Comparison of ENCODE assay signal across 24 cellular contexts in the genomic region with DNA sequence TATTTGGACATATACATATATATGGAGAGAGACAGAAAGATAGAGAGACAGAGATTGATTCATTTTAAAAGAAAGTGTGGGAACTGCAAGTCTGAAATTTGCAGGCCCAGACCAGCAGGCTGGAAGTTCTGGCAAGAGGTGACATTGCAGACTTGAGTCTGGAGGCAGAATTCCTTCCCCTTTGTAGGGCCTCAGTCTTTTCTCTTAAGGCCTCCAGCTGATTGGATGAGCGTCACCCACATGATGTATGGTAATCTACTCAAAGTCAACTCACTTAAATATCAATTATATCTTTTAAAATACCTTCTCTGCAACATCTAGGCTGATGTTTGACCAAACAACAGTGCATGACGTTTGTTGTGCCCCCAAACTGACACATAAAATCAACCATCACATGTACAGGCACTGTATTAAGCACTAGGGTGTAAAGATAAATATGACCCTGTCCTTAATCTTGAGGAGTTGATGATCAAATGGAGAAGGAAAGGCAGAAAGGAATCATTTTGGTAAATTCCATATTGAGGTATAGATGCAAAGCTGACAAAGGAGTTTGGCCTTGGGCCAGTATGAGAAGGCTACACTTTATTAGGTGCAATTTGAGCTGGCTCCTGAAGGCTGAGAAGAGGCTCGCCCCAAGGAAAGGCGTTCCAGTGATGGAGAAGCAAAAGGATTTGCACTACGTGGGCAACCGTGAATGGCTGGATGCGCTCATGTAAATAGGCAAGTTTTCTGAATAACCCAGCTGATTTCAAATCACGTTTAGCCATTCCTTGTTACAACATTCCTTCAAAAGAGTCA. TPM values are rescaled to one million over a fixed set of nuclear protein-coding genes. Genes with fewer than 3 reads are reported as not detected.
DNase-seq lines count a peak whose midpoint lies in the region; ATAC-seq and TF ChIP-seq lines count a peak whose summit lies in the region.
"Had no signal": no experiment of that assay in that cellular context is flagged by ENCODE, and none has a peak within 500 bp of the region (broad histone marks: within the 10 kb centered on the region; RNA-seq: fewer than 3 reads in every experiment).

No MANE protein-coding gene starts in this region.

- H3K27ac ChIP-seq in gastroesophageal sphincter (peak overlapping the region; percentile 48 to 91 (median 73)), smooth muscle cell (ENCODE audit: low read depth) (peak overlapping the region; percentile 72), Peyer's patch (no peak overlapping the region)
- H3K27ac ChIP-seq: adrenal gland, brain microvascular endothelial cell had no signal

- H3K9ac ChIP-seq in NT2/D1 (ENCODE audit: insufficient read length, low read depth), result no peak overlapping the region
- H3K9ac ChIP-seq in smooth muscle cell (ENCODE audit: low read depth), result no peak overlapping the region

- H4K20me1 ChIP-seq in smooth muscle cell (ENCODE audit: low read depth), result no peaks in the 10 kb centered on the region

- H3K4me2 ChIP-seq in smooth muscle cell, result peak overlapping the region; percentile 23

- TF ChIP-seq CTCF in gastroesophageal sphincter (IDR thresholded peaks at IDR 0.05) (no peak), smooth muscle cell (IDR thresholded peaks at IDR 0.05; ENCODE audit: borderline replicate concordance, insufficient read depth, poor library complexity, severe bottlenecking) (no peak), Peyer's patch (IDR thresholded peaks at IDR 0.05) (no peak)

- H3K4me1 ChIP-seq in HAP-1 (peaks cover 84% of the 10 kb centered on the region), NT2/D1 (ENCODE audit: insufficient read depth, insufficient read length) (peaks cover 3% of the 10 kb centered on the region), gastroesophageal sphincter (peaks cover 4 to 67% (median 13%) of the 10 kb centered on the region in 3 donors), smooth muscle cell (ENCODE audit: low read depth) (peaks cover 26% of the 10 kb centered on the region), Peyer's patch (no peaks in the 10 kb centered on the region)
- H3K4me1 ChIP-seq: adrenal gland had no signal

- H3K9me3 ChIP-seq in HAP-1, result no peaks in the 10 kb centered on the region
- no peaks in the 10 kb centered on the region for H3K9me3 ChIP-seq in NT2/D1 (ENCODE audit: insufficient read depth, low read length)
- H3K9me3 ChIP-seq in gastroesophageal sphincter, result no peaks in the 10 kb centered on the region
- H3K9me3 ChIP-seq in smooth muscle cell (replicated peaks; ENCODE audit: low read depth), result no peaks in the 10 kb centered on the region
- no peaks in the 10 kb centered on the region for H3K9me3 ChIP-seq in Peyer's patch
- H3K9me3 ChIP-seq: adrenal gland had no signal

- H3K27me3 ChIP-seq in HAP-1 (ENCODE audit: low read depth) (no peaks in the 10 kb centered on the region), NT2/D1 (ENCODE audit: insufficient read depth, insufficient read length) (no peaks in the 10 kb centered on the region), gastroesophageal sphincter (no peaks in the 10 kb centered on the region), smooth muscle cell (ENCODE audit: low read depth) (no peaks in the 10 kb centered on the region), Peyer's patch (no peaks in the 10 kb centered on the region)
- H3K27me3 ChIP-seq: adrenal gland, brain microvascular endothelial cell had no signal

- H3K79me2 ChIP-seq in smooth muscle cell (ENCODE audit: low read depth), result no peaks in the 10 kb centered on the region

- H3F3A ChIP-seq in smooth muscle cell (ENCODE audit: low read depth), result peaks cover 25% of the 10 kb centered on the region

- no peaks in the 10 kb centered on the region for H3K36me3 ChIP-seq in HAP-1 (replicated peaks)
- H3K36me3 ChIP-seq in NT2/D1 (ENCODE audit: insufficient read depth, insufficient read length, low read length), result no peaks in the 10 kb centered on the region
- H3K36me3 ChIP-seq in gastroesophageal sphincter, result no peaks in the 10 kb centered on the region
- no peaks in the 10 kb centered on the region for H3K36me3 ChIP-seq in smooth muscle cell (ENCODE audit: low read depth)
- H3K36me3 ChIP-seq in Peyer's patch, result no peaks in the 10 kb centered on the region
- H3K36me3 ChIP-seq: adrenal gland, brain microvascular endothelial cell had no signal

- WGBS in gastroesophageal sphincter (ENCODE audit: low coverage in 1 of 2), 2 donors, result 70 to 79% methylated on average over 8 of the region's 8 CpGs
- 72% methylated on average over 8 of the region's 8 CpGs for WGBS in smooth muscle cell (ENCODE audit: low lambda C conversion rate)

- TF ChIP-seq EP300 in gastroesophageal sphincter (IDR thresholded peaks at IDR 0.05), result no peak

- in situ Hi-C loops in HAP-1 (cut with MboI; ENCODE audit: low sequenced_read_pairs), result no loop called here

- H3K4me3 ChIP-seq in HAP-1 (no peak overlapping the region), NT2/D1 (ENCODE audit: insufficient read length, low read depth) (no peak overlapping the region), gastroesophageal sphincter (no peak overlapping the region), smooth muscle cell (no peak overlapping the region), Peyer's patch (no peak overlapping the region)
- H3K4me3 ChIP-seq: adrenal gland had no signal

- H2AFZ ChIP-seq in smooth muscle cell (ENCODE audit: low read depth), result peak overlapping the region; percentile 35

- ATAC-seq in gastroesophageal sphincter, result no peak
- no peak for ATAC-seq in GM21529 (IDR thresholded peaks at IDR 0.05; ENCODE audit: unreplicated experiment)
- ATAC-seq in HG03378 (IDR thresholded peaks at IDR 0.05; ENCODE audit: unreplicated experiment), result no peak
- ATAC-seq: activated CD8-positive, alpha-beta memory T cell treated with anti-CD3 and anti-CD28 coated beads, Interleukin-2, amount 10 ng/mL, durations not matched to agents 7 days and 5 days; activated T-cell treated with anti-CD3 and anti-CD28 coated beads, Interleukin-2, amount 50 U/mL, for 72 hours; right cardiac atrium; T-cell had no signal

- DNase-seq in HAP-1 (ENCODE audit: low spot score in 2 of 2) (peak; percentile 84 to 86), NT2/D1 (ENCODE audit: low read depth, low spot score) (peak; percentile 38), smooth muscle cell (lab: John Stamatoyannopoulos, UW; ENCODE audit: unreplicated experiment) (no peak), Peyer's patch (no peak), AG08395 (ENCODE audit: low spot score) (no peak)
- DNase-seq: ACHN; activated CD4-positive, CD25-positive, alpha-beta regulatory T cell; activated CD8-positive, alpha-beta memory T cell treated with anti-CD3 and anti-CD28 coated beads, Interleukin-2, amount 10 ng/mL, durations not matched to agents 7 days and 5 days; activated naive CD4-positive, alpha-beta T cell treated with Interleukin-2 at 50 U/mL for 16 hours; activated T-cell treated with anti-CD3 and anti-CD28 coated beads, Interleukin-2, amount 50 U/mL, for 72 hours; adrenal gland; brain microvascular endothelial cell; effector memory CD4-positive, alpha-beta T cell; GF-D8; NCI-H187; NCI-H226; posterior cingulate gyrus; right cardiac atrium; RPMI8226; stimulated activated CD4-positive, alpha-beta T cell treated with anti-CD3 and anti-CD28 coated beads, Interleukin-15, amount 100 ng/mL, for 24 hours; T-cell had no signal

- TF ChIP-seq POLR2A in gastroesophageal sphincter (IDR thresholded peaks at IDR 0.05) (no peak), Peyer's patch (IDR thresholded peaks at IDR 0.05) (no peak)

RNA-seq across cellular contexts. Expression of gene BPGM, which starts 52.6 kb away (rescaled TPM):
- 10 to 100 TPM; 16.0 to 35.6 (median 29.6) TPM for total RNA-seq in gastroesophageal sphincter
- 65.1 and 73.2 TPM in 2 replicates for total RNA-seq in smooth muscle cell
- polyA plus RNA-seq in smooth muscle cell, result 53.8 and 76.9 TPM in 2 replicates
- total RNA-seq in Peyer's patch, result 1 to 10 TPM; 5.3 to 9.2 (median 6.6) TPM

Comparison
In these comparisons a context has a peak if more than half of its experiments do, and no peak if none do; other contexts are left out.
1. DNase-seq: peak in HAP-1 (2 of 2) and NT2/D1 (single experiment); none in smooth muscle cell (single experiment), Peyer's patch (0 of 3) and AG08395 (single experiment).
2. H3K27ac ChIP-seq: peak in gastroesophageal sphincter (4 of 4) and smooth muscle cell (single experiment); none in Peyer's patch (0 of 4).